Comparison of ENCODE assay signal across 25 cellular contexts in the genomic region with DNA sequence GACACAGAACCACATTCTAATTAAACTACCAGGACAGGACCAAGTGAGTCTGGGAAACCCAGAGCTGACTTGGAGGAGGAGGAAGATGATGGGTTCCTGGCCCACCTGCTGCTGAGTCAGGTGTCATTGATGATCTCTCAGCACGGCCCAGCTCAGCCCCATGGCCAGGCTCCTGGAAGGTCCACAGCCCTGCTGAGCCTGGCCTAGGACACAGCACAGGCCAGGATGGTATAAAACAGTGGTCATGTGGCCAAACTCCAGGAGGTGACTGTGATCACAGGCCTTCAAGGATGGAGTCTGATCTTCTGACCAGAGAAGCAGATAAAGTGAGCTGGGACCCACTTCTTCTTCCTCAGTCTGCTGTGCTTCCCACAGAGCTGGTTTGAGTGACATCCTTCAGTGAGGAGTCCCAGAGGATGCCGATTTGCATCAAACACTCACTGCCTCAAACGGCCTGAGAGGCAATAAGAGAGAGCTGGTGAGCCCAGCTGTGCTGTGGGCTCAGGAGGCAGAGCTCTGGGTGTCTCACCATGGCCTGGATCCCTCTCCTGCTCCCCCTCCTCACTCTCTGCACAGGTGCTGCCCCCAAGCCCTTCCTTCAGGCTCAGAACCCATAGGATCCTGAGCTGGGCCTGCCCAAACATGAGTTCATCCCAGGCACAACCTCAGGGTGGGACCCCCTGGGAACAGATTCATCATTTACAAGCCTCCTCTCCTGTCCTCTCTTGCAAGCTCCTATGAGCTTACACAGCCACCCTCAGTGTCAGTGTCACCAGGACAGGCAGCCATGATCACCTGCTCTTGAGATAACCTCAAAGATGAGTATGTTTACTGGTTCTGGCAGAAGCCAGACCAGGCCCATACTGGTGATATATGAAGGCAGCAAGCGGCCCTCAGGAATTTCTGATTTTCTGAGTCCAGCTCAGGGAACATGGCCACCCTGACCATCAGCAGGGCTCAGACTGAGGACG. TPM values are rescaled to one million over a fixed set of nuclear protein-coding genes. Genes with fewer than 3 reads are reported as not detected.
DNase-seq lines count a peak whose midpoint lies in the region; ATAC-seq and TF ChIP-seq lines count a peak whose summit lies in the region.
"Had no signal": no experiment of that assay in that cellular context is flagged by ENCODE, and none has a peak within 500 bp of the region (broad histone marks: within the 10 kb centered on the region; RNA-seq: fewer than 3 reads in every experiment).

No MANE protein-coding gene starts in this region.

- no peaks in the 10 kb centered on the region for H3K9me2 ChIP-seq in Karpas-422 (replicated peaks; ENCODE audit: insufficient read depth, low read length)

- in situ Hi-C loops in brain microvascular endothelial cell (cut with HindIII; ENCODE audit: low pct_ligation_motif_present, low sequenced_read_pairs) = no loop called here
- in situ Hi-C loops in G401 (cut with HindIII; ENCODE audit: low sequenced_read_pairs) = no loop called here

- 0 out of 2 replicates have a peak, but pooled peaks cover 9% of the 10 kb centered on the region for H3K9me3 ChIP-seq in Karpas-422 (ENCODE audit: low read length)
- H3K9me3 ChIP-seq: prostate gland, sigmoid colon, upper lobe of left lung had no signal

- no peak overlapping the region for H3K4me3 Mint-ChIP-seq in stimulated activated effector memory CD8-positive, alpha-beta T cell treated with anti-CD3 and anti-CD28 coated beads, Interleukin-12 subunit alpha, Interleukin-12 subunit beta, amount 100 ng/mL, for 72 hours
- H3K4me3 Mint-ChIP-seq: activated naive CD8-positive, alpha-beta T cell had no signal

- H2AFZ ChIP-seq in Karpas-422 (ENCODE audit: low read length) = no peak overlapping the region
- H2AFZ ChIP-seq: GM23248 had no signal

- H3K9me3 Mint-ChIP-seq in stimulated activated effector memory CD8-positive, alpha-beta T cell treated with anti-CD3 and anti-CD28 coated beads, Interleukin-12 subunit alpha, Interleukin-12 subunit beta, amount 100 ng/mL, for 72 hours = peaks cover 4% of the 10 kb centered on the region

- H3K4me1 ChIP-seq in Karpas-422 (ENCODE audit: low read length) = peaks cover 74% of the 10 kb centered on the region
- H3K4me1 ChIP-seq: prostate gland, sigmoid colon, upper lobe of left lung had no signal

- peak overlapping the region; percentile 98 for H3K27ac ChIP-seq in Karpas-422 (ENCODE audit: low read length)
- peak overlapping the region; percentile 11 for H3K27ac ChIP-seq in brain microvascular endothelial cell
- H3K27ac ChIP-seq: GM23248, prostate gland, sigmoid colon, upper lobe of left lung, WERI-Rb-1 had no signal

- TF ChIP-seq CTCF in brain microvascular endothelial cell (IDR thresholded peaks at IDR 0.05; ENCODE audit: low read depth, low read length, missing control alignments) = no peak

- no peaks in the 10 kb centered on the region for H3K36me3 Mint-ChIP-seq in stimulated activated effector memory CD8-positive, alpha-beta T cell treated with anti-CD3 and anti-CD28 coated beads, Interleukin-12 subunit alpha, Interleukin-12 subunit beta, amount 100 ng/mL, for 72 hours
- H3K36me3 Mint-ChIP-seq: activated naive CD8-positive, alpha-beta T cell had no signal

- H3K27ac Mint-ChIP-seq in stimulated activated effector memory CD8-positive, alpha-beta T cell treated with anti-CD3 and anti-CD28 coated beads, Interleukin-12 subunit alpha, Interleukin-12 subunit beta, amount 100 ng/mL, for 72 hours = peak overlapping the region; percentile 72
- H3K27ac Mint-ChIP-seq: activated naive CD8-positive, alpha-beta T cell had no signal

- DNase-seq in NCI-H2171 treated with DMSO at 0.1 percent for 48 hours (lab: John Stamatoyannopoulos, UW) = peak; percentile 4
- DNase-seq in NCI-H2171 (lab: John Stamatoyannopoulos, UW) = no peak
- peak; percentile 96 for DNase-seq in Karpas-422
- no peak for DNase-seq in brain microvascular endothelial cell
- DNase-seq in stimulated activated effector memory CD8-positive, alpha-beta T cell treated with anti-CD3 and anti-CD28 coated beads, Interleukin-12 subunit alpha, Interleukin-12 subunit beta, amount 100 ng/mL, for 72 hours (ENCODE audit: low spot score in 2 of 2) = no peak
- DNase-seq in stimulated activated CD4-positive, alpha-beta T cell treated with anti-CD3 and anti-CD28 coated beads, Interleukin-4, amount 100 ng/mL, for 24 hours = no peak
- DNase-seq in G401 (ENCODE audit: low spot score) = no peak
- DNase-seq: 8988T; activated CD4-positive, alpha-beta T cell treated with anti-CD3 and anti-CD28 coated beads, Interleukin-2, amount 50 U/mL, for 48 hours; aorta; Calu3; central memory CD4-positive, alpha-beta T cell; dermis blood vessel endothelial cell; GM23248; NCI-H1092; NCI-H187 treated with DMSO at 0.1 percent for 48 hours; sigmoid colon; T-helper 9 cell; WERI-Rb-1 had no signal

- ATAC-seq in stimulated activated effector memory CD8-positive, alpha-beta T cell treated with anti-CD3 and anti-CD28 coated beads, Interleukin-12 subunit alpha, Interleukin-12 subunit beta, amount 100 ng/mL, for 72 hours = no peak
- no peak for ATAC-seq in HG03025 (IDR thresholded peaks at IDR 0.05; ENCODE audit: low FRiP score, unreplicated experiment)
- ATAC-seq: Right ventricle myocardium inferior had no signal

- H3K9ac ChIP-seq in Karpas-422 (ENCODE audit: low read length) = peak overlapping the region; percentile 72
- H3K9ac ChIP-seq: GM23248 had no signal

- H3K36me3 ChIP-seq in Karpas-422 (ENCODE audit: insufficient read depth, low read length) (no peaks in the 10 kb centered on the region), brain microvascular endothelial cell (replicated peaks) (no peaks in the 10 kb centered on the region)
- H3K36me3 ChIP-seq: prostate gland, sigmoid colon, upper lobe of left lung, WERI-Rb-1 had no signal

- H3K4me1 Mint-ChIP-seq in stimulated activated effector memory CD8-positive, alpha-beta T cell treated with anti-CD3 and anti-CD28 coated beads, Interleukin-12 subunit alpha, Interleukin-12 subunit beta, amount 100 ng/mL, for 72 hours = peaks cover 19% of the 10 kb centered on the region

- peak overlapping the region; percentile 53 for H3K4me3 ChIP-seq in Karpas-422 (ENCODE audit: low read length)
- no peak overlapping the region for H3K4me3 ChIP-seq in brain microvascular endothelial cell (ENCODE audit: low read depth, low read length)
- H3K4me3 ChIP-seq: GM23248, prostate gland, sigmoid colon, upper lobe of left lung had no signal

- H3K4me2 ChIP-seq in Karpas-422 (ENCODE audit: low read depth, low read length, poor library complexity, severe bottlenecking) = peak overlapping the region; percentile 81

- H4K20me1 ChIP-seq in Karpas-422 (ENCODE audit: insufficient read depth, low read depth, low read length) = no peaks in the 10 kb centered on the region

- H3K79me2 ChIP-seq in Karpas-422 (ENCODE audit: low read length) = no peaks in the 10 kb centered on the region

- no peaks in the 10 kb centered on the region for H3K27me3 ChIP-seq in Karpas-422 (ENCODE audit: low read length)
- peaks cover 57% of the 10 kb centered on the region for H3K27me3 ChIP-seq in brain microvascular endothelial cell (replicated peaks)
- H3K27me3 ChIP-seq: upper lobe of left lung had no signal

RNA-seq across cellular contexts. Expression of a gene that starts 37.7 kb away (rescaled TPM):
- total RNA-seq in Karpas-422 (2014; rRNA removed; shearing (Covaris generic); ENCODE audit: low replicate concordance) = 1.1 and 8.3 TPM in 2 replicates
- total RNA-seq in G401 (2014; rRNA removed; shearing (Covaris generic)) = not detected in 2 replicates
- total RNA-seq: Calu3, dermis blood vessel endothelial cell, endothelial cell of umbilical vein, GM23248, prostate gland, Right ventricle myocardium inferior had no signal

Comparison
In these comparisons a context has a peak if more than half of its experiments do, and no peak if none do; other contexts are left out.
1. DNase-seq: peak in NCI-H2171 treated with DMSO at 0.1 percent for 48 hours (single experiment) and Karpas-422 (single experiment); none in NCI-H2171 (single experiment), brain microvascular endothelial cell (single experiment), stimulated activated effector memory CD8-positive, alpha-beta T cell treated with anti-CD3 and anti-CD28 coated beads, Interleukin-12 subunit alpha, Interleukin-12 subunit beta, amount 100 ng/mL, for 72 hours (0 of 2), stimulated activated CD4-positive, alpha-beta T cell treated with anti-CD3 and anti-CD28 coated beads, Interleukin-4, amount 100 ng/mL, for 24 hours (single experiment) and G401 (single experiment).